ENCODE assay signal across 21 cellular contexts in the genomic region with DNA sequence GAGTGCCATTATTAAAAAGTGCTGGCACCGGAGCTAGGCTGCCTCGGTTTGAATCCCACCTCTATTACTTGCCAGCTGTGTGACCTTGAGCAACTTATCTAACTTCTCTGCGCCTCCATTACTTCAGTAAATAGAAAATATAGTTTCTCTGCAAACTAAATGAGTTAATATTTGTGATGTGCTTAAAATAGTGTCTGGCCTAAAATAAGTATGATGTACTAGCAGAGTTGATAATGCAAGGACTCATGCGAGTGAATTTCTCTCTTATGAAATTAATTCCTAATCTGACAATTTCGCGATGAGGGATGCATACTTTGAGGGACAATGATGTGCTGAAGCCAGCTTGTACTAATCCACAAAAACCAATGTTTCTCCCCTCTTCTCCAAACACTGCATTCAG.
"Had no signal": no experiment of that assay in that cellular context is flagged by ENCODE, and none has a peak within 500 bp of the region (broad histone marks: within the 10 kb centered on the region; RNA-seq: fewer than 3 reads in every experiment).

No MANE protein-coding gene starts in this region.

- H3K9me3 ChIP-seq: esophagus muscularis mucosa, left ventricle myocardium inferior, lower lobe of right lung, mucosa of descending colon had no signal

- H3K4me3 ChIP-seq: coronary artery, dorsolateral prefrontal cortex, esophagus muscularis mucosa, hepatocyte, left ventricle myocardium inferior, lower lobe of right lung, mucosa of descending colon had no signal

- H3K27ac ChIP-seq: coronary artery, dorsolateral prefrontal cortex, esophagus muscularis mucosa, foreskin keratinocyte, hepatocyte, left ventricle myocardium inferior, lower lobe of right lung had no signal

- H3K36me3 ChIP-seq: esophagus muscularis mucosa, left ventricle myocardium inferior, lower lobe of right lung had no signal

- H3K4me1 ChIP-seq: esophagus muscularis mucosa, foreskin keratinocyte, left ventricle myocardium inferior, lower lobe of right lung had no signal

- H3K27me3 ChIP-seq: esophagus muscularis mucosa, foreskin keratinocyte, hepatocyte had no signal

- DNase-seq: dermis blood vessel endothelial cell; dorsolateral prefrontal cortex; effector CD4-positive, alpha-beta T cell; effector memory CD4-positive, alpha-beta T cell; foreskin keratinocyte; glutamatergic neuron; head of caudate nucleus; hypothalamus; immature natural killer cell; islet precursor cell; kidney; kidney glomerular epithelial cell; left colon; left ventricle myocardium inferior; lower lobe of right lung; mesenchymal stem cell; mucosa of descending colon had no signal

- ATAC-seq: foreskin keratinocyte, left colon, left lobe of liver, lower lobe of right lung, mucosa of descending colon had no signal
